ENCODE assay signal across 7 cellular contexts in genomic region chr10:69087600-69088470, GRCh38. TPM values are rescaled to one million over a fixed set of nuclear protein-coding genes. Genes with fewer than 3 reads are reported as not detected.
A peak's percentile ranks its signal among the peaks of the same experiment; 100 is the strongest.
DNase-seq lines count a peak whose midpoint lies in the region; ATAC-seq lines count a peak whose summit lies in the region.

SRGN (plus strand) TSS chr10:69088103; CDS start chr10:69088158, 55 bp downstream.

- H3K9me3 Mint-ChIP-seq in central memory CD8-positive, alpha-beta T cell, result no peaks in the 10 kb centered on the region

- peaks cover 45% of the 10 kb centered on the region for H3K36me3 Mint-ChIP-seq in central memory CD8-positive, alpha-beta T cell (ENCODE audit: insufficient read depth)

- peak; percentile 63 to 83 for DNase-seq in central memory CD8-positive, alpha-beta T cell (ENCODE audit: low spot score in 2 of 2)
- peak; percentile 93 to 94 for DNase-seq in lung microvascular endothelial cell (ENCODE audit: low read depth in 2 of 2)
- peak; percentile 41 to 57 for DNase-seq in stimulated activated CD8-positive, alpha-beta memory T cell treated with anti-CD3 and anti-CD28 coated beads, Interleukin-7, amount 100 ng/mL, for 1 hour (ENCODE audit: low read depth in 2 of 2)
- no peak for DNase-seq in NCI-H1048 (lab: John Stamatoyannopoulos, UW)

- H3K27me3 Mint-ChIP-seq in central memory CD8-positive, alpha-beta T cell, result no peaks in the 10 kb centered on the region

- H3K4me3 Mint-ChIP-seq in central memory CD8-positive, alpha-beta T cell, result peak within 1 kb of the TSS; percentile 84

- peak within 1 kb of the TSS; percentile 99 for H3K27ac Mint-ChIP-seq in central memory CD8-positive, alpha-beta T cell (ENCODE audit: low read depth)

- peak; percentile 47 for ATAC-seq in GM19328 (IDR thresholded peaks at IDR 0.05; ENCODE audit: unreplicated experiment)
- ATAC-seq in HG03521 (IDR thresholded peaks at IDR 0.05; ENCODE audit: unreplicated experiment), result peak; percentile 39
- peak; percentile 55 to 59 for ATAC-seq in activated CD4-positive, CD25-positive, alpha-beta regulatory T cell treated with anti-CD3 and anti-CD28 coated beads, Interleukin-2, amount 50 U/mL, for 24 hours
- peak; percentile 48 for ATAC-seq in central memory CD8-positive, alpha-beta T cell (replicated peaks; ENCODE audit: extremely low read depth, poor library complexity, severe bottlenecking)

- peaks cover 59% of the 10 kb centered on the region for H3K4me1 Mint-ChIP-seq in central memory CD8-positive, alpha-beta T cell

RNA-seq across cellular contexts. Expression of gene SRGN, which starts in this region (rescaled TPM):
- 227 and 408 TPM in 2 replicates for total RNA-seq in lung microvascular endothelial cell
